Comparison of ENCODE assay signal across 24 cellular contexts in genomic region chr7:44965441-44965903, GRCh38. TPM values are rescaled to one million over a fixed set of nuclear protein-coding genes. Genes with fewer than 3 reads are reported as not detected.
A peak's percentile ranks its signal among the peaks of the same experiment; 100 is the strongest.
DNase-seq lines count a peak whose midpoint lies in the region; ATAC-seq and TF ChIP-seq lines count a peak whose summit lies in the region.
"Had no signal": no experiment of that assay in that cellular context is flagged by ENCODE, and none has a peak within 500 bp of the region (broad histone marks: within the 10 kb centered on the region; RNA-seq: fewer than 3 reads in every experiment).

No MANE protein-coding gene starts in this region.

- H3K36me3 ChIP-seq in upper lobe of right lung = no peaks in the 10 kb centered on the region
- H3K36me3 ChIP-seq in mammary epithelial cell (ENCODE audit: insufficient read depth, low read length) = no peaks in the 10 kb centered on the region

- H3K4me1 ChIP-seq in right cardiac atrium (ENCODE audit: control insufficient read depth, insufficient read depth, low read length) (no peaks in the 10 kb centered on the region), upper lobe of right lung (peaks cover 8% of the 10 kb centered on the region), mammary epithelial cell (ENCODE audit: insufficient read depth, low read length) (peaks cover 10% of the 10 kb centered on the region)

- H3K4me3 ChIP-seq in right cardiac atrium (ENCODE audit: low read length) = no peak overlapping the region
- H3K4me3 ChIP-seq in upper lobe of right lung = no peak overlapping the region
- H3K4me3 ChIP-seq in mammary epithelial cell (replicated peaks in 1 of 3; ENCODE audit: insufficient read depth in 1 of 3, low read depth in 2 of 3, low read length in 3 of 3) = no peak overlapping the region
- H3K4me3 ChIP-seq: heart right ventricle, SK-N-MC had no signal

- CTCF ChIA-PET in mammary epithelial cell (lab: Charles Lee; ENCODE audit: low non-redundant PET) = no interaction called here

- no peaks in the 10 kb centered on the region for H3K79me2 ChIP-seq in mammary epithelial cell (ENCODE audit: insufficient read depth, low read length)
- H3K79me2 ChIP-seq: parathyroid adenoma had no signal

- H3K9me3 ChIP-seq in right cardiac atrium (ENCODE audit: control insufficient read depth, low read length) = no peaks in the 10 kb centered on the region
- no peaks in the 10 kb centered on the region for H3K9me3 ChIP-seq in T-helper 17 cell (ENCODE audit: control insufficient read depth, low read length, poor library complexity, severe bottlenecking)
- H3K9me3 ChIP-seq in upper lobe of right lung = no peaks in the 10 kb centered on the region
- no peaks in the 10 kb centered on the region for H3K9me3 ChIP-seq in mammary epithelial cell (replicated peaks; ENCODE audit: insufficient read depth, low read length)
- H3K9me3 ChIP-seq: heart right ventricle had no signal

- H2AFZ ChIP-seq in mammary epithelial cell (ENCODE audit: low read depth, low read length) = no peak overlapping the region
- H2AFZ ChIP-seq: parathyroid adenoma had no signal

- no peak overlapping the region for H3K9ac ChIP-seq in mammary epithelial cell (ENCODE audit: insufficient read depth, low read length)
- H3K9ac ChIP-seq: parathyroid adenoma had no signal

- H3K27ac ChIP-seq in right cardiac atrium (ENCODE audit: low read length) (no peak overlapping the region), upper lobe of right lung (no peak overlapping the region), mammary epithelial cell (ENCODE audit: insufficient read depth, low read depth, low read length) (no peak overlapping the region)
- H3K27ac ChIP-seq: heart right ventricle, parathyroid adenoma, SK-N-MC had no signal

- peak overlapping the region; percentile 56 for H3K4me3 Mint-ChIP-seq in T-helper 17 cell
- H3K4me3 Mint-ChIP-seq: activated CD8-positive, alpha-beta memory T cell treated with anti-CD3 and anti-CD28 coated beads, Interleukin-2, amount 10 ng/mL, durations not matched to agents 7 days and 5 days; CD4-positive, alpha-beta memory T cell; natural killer cell; WTC11 had no signal

- 95% methylated on average over 16 of the region's 16 CpGs for WGBS in right cardiac atrium
- 85% methylated on average over 10 of the region's 16 CpGs for WGBS in mammary epithelial cell (ENCODE audit: low coverage, missing lambda C conversion rate)

- H3K27me3 ChIP-seq in right cardiac atrium (ENCODE audit: control insufficient read depth, insufficient read depth) (no peaks in the 10 kb centered on the region), upper lobe of right lung (no peaks in the 10 kb centered on the region), mammary epithelial cell (ENCODE audit: insufficient read depth, low read length) (peaks cover 2% of the 10 kb centered on the region)

- in situ Hi-C loops in mammary epithelial cell (cut with MboI; ENCODE audit: low sequenced_read_pairs in 2 of 2) = no loop called here

- no TSS peak for BruUV-seq in mammary epithelial cell (replicated peaks; lab: Mats Ljungman, UMichigan)

- no peak overlapping the region for H3K4me2 ChIP-seq in mammary epithelial cell (ENCODE audit: insufficient read depth, low read depth, low read length)

- TF ChIP-seq CTCF in upper lobe of right lung (IDR thresholded peaks at IDR 0.05) = no peak
- no peak for TF ChIP-seq CTCF in mammary epithelial cell (conservative IDR thresholded peaks at IDR 0.05 in 1 of 2, IDR thresholded peaks at IDR 0.05 in 1 of 2; ENCODE audit: extremely low read depth in 1 of 2, insufficient read depth in 1 of 2, low read depth in 1 of 2, low read length in 2 of 2)

- H3K27ac Mint-ChIP-seq in T-helper 17 cell = no peak overlapping the region
- H3K27ac Mint-ChIP-seq: WTC11 had no signal

- dilution Hi-C loops in mammary epithelial cell (cut with HindIII; ENCODE audit: low sequenced_read_pairs) = loop anchor here (5.0 kb wide), 1 partner anchor 72 kb away; no protein-coding TSS in a partner anchor

- peaks cover 11% of the 10 kb centered on the region for H3K4me1 Mint-ChIP-seq in T-helper 17 cell
- H3K4me1 Mint-ChIP-seq: WTC11 had no signal

- H3K36me3 Mint-ChIP-seq in T-helper 17 cell (ENCODE audit: low read depth) = peaks cover 3% of the 10 kb centered on the region
- H3K36me3 Mint-ChIP-seq: natural killer cell, WTC11 had no signal

- H4K20me1 ChIP-seq in mammary epithelial cell (ENCODE audit: insufficient read depth, low read length) = no peaks in the 10 kb centered on the region

- no peaks in the 10 kb centered on the region for H3K27me3 Mint-ChIP-seq in T-helper 17 cell
- H3K27me3 Mint-ChIP-seq: activated CD8-positive, alpha-beta memory T cell treated with anti-CD3 and anti-CD28 coated beads, Interleukin-2, amount 10 ng/mL, durations not matched to agents 7 days and 5 days; CD4-positive, alpha-beta memory T cell had no signal

- intact Hi-C loops in cardiac septum (cut with DNase I) (no loop called here), right cardiac atrium (cut with DNase I) (no loop called here), upper lobe of right lung (cut with DNase I) (no loop called here), mammary epithelial cell (cut with micrococcal nuclease) (no loop called here)

- peak; percentile 44 for DNase-seq in cardiac septum (ENCODE audit: low spot score)
- DNase-seq in right cardiac atrium = no peak
- DNase-seq in T-helper 17 cell = no peak
- peak; percentile 45 for DNase-seq in islet precursor cell
- DNase-seq in upper lobe of right lung = peak; percentile 46
- no peak for DNase-seq in mammary epithelial cell
- DNase-seq: activated CD8-positive, alpha-beta memory T cell treated with anti-CD3 and anti-CD28 coated beads, Interleukin-2, amount 10 ng/mL, durations not matched to agents 7 days and 5 days; activated gamma-delta T cell; CD4-positive, alpha-beta memory T cell; DMS53; heart right ventricle; KG1; mesenchymal stem cell; MV-4-11; natural killer cell; NCI-H187 treated with DMSO at 0.1 percent for 48 hours; NCI-H226; stimulated activated CD4-positive, alpha-beta T cell treated with anti-CD3 and anti-CD28 coated beads, Interleukin-4, amount 100 ng/mL, for 24 hours; substantia nigra had no signal

- ATAC-seq in right cardiac atrium (no peak), T-helper 17 cell (no peak), upper lobe of right lung (no peak), HG02981 (IDR thresholded peaks at IDR 0.05; ENCODE audit: unreplicated experiment) (no peak)
- ATAC-seq: activated CD8-positive, alpha-beta memory T cell treated with anti-CD3 and anti-CD28 coated beads, Interleukin-2, amount 10 ng/mL, durations not matched to agents 7 days and 5 days; heart right ventricle; natural killer cell; Panc1; WTC11 had no signal

RNA-seq across cellular contexts. Expression of gene MYO1G, which starts 13.3 kb away (rescaled TPM):
- total RNA-seq in cardiac septum (2.4 TPM), right cardiac atrium (1 to 10 TPM in 3 of 4 donors, under 1 TPM in 1; 0.91 to 3.0 (median 2.2) TPM), T-helper 17 cell (100 to 1,000 TPM; 245 to 291 TPM), upper lobe of right lung (21.0 TPM), mammary epithelial cell (under 1 TPM in 1 of 2 donors, not detected in 1; 0.17 TPM)
- polyA plus RNA-seq in right cardiac atrium (0.70 TPM), mammary epithelial cell (0.02 TPM)
- not detected for polyA minus RNA-seq in mammary epithelial cell

RNA-seq across cellular contexts. Expression of gene CCM2, which starts 34.5 kb away (rescaled TPM):
- total RNA-seq in cardiac septum (35.3 TPM), right cardiac atrium (10 to 100 TPM; 26.4 to 37.0 (median 32.4) TPM), T-helper 17 cell (10 to 100 TPM; 77.4 to 83.0 TPM), upper lobe of right lung (40.2 TPM), mammary epithelial cell (10 to 100 TPM; 73.2 to 75.6 TPM)
- polyA plus RNA-seq in right cardiac atrium (32.8 TPM), mammary epithelial cell (66.2 TPM)
- 107 TPM for polyA minus RNA-seq in mammary epithelial cell

Comparison
In these comparisons a context has a peak if more than half of its experiments do, and no peak if none do; other contexts are left out.
1. DNase-seq: peak in cardiac septum (single experiment), islet precursor cell (single experiment) and upper lobe of right lung (single experiment); none in right cardiac atrium (0 of 3), T-helper 17 cell (0 of 3) and mammary epithelial cell (single experiment).
2. RNA of gene MYO1G, which starts 13.3 kb away (total RNA-seq): 245 to 291 TPM in T-helper 17 cell; 21.0 TPM in upper lobe of right lung (single experiment), 2.4 TPM in cardiac septum (single experiment), 0.91 to 3.0 TPM in right cardiac atrium and 0.17 TPM in mammary epithelial cell; every median in the first group is over 10 times any median in the second.